In genomic region chr9:37806271-37806670, GRCh38 we compare ENCODE assay signal across 30 cellular contexts. TPM values are rescaled to one million over a fixed set of nuclear protein-coding genes. Genes with fewer than 3 reads are reported as not detected.
A peak's percentile ranks its signal among the peaks of the same experiment; 100 is the strongest.
DNase-seq lines count a peak whose midpoint lies in the region; ATAC-seq, FAIRE-seq and TF ChIP-seq lines count a peak whose summit lies in the region.
"Had no signal": no experiment of that assay in that cellular context is flagged by ENCODE, and none has a peak within 500 bp of the region (broad histone marks: within the 10 kb centered on the region; RNA-seq: fewer than 3 reads in every experiment).

No MANE protein-coding gene starts in this region.

- TF ChIP-seq RAD21 in HepG2 (CRISPR knock-in tag; IDR thresholded peaks at IDR 0.05) = no peak

- no peak overlapping the region for H3K4me2 ChIP-seq in HepG2 (ENCODE audit: low read depth, low read length)

- TF ChIP-seq CTCF in HepG2 (CRISPR knock-in tag; IDR thresholded peaks at IDR 0.05) (no peak), right lobe of liver (IDR thresholded peaks at IDR 0.05) (no peak), Panc1 (IDR thresholded peaks at IDR 0.05) (no peak), mucosa of descending colon (IDR thresholded peaks at IDR 0.05) (no peak), kidney (IDR thresholded peaks at IDR 0.05; ENCODE audit: borderline replicate concordance, extremely low read depth, insufficient read depth) (no peak), left ventricle myocardium inferior (IDR thresholded peaks at IDR 0.05; ENCODE audit: borderline replicate concordance) (no peak)

- H3K9me3 Mint-ChIP-seq in immature natural killer cell = no peaks in the 10 kb centered on the region
- H3K9me3 Mint-ChIP-seq: activated CD4-positive, alpha-beta memory T cell treated with anti-CD3 and anti-CD28 coated beads for 36 hours; activated naive CD8-positive, alpha-beta T cell treated with anti-CD3 and anti-CD28 coated beads, Interleukin-2, amount 50 U/mL, for 24 hours; CD4-positive, alpha-beta T cell had no signal

- peaks cover 0 to 4% of the 10 kb centered on the region in 2 experiments; a peak in 1 of 5 replicates for H3K36me3 ChIP-seq in HepG2 (replicated peaks in 1 of 2; ENCODE audit: control insufficient read depth in 1 of 2, insufficient read depth in 2 of 2, low read length in 2 of 2)
- H3K36me3 ChIP-seq in right lobe of liver = peaks cover 0 to 4% (median 0%) of the 10 kb centered on the region in 4 donors
- no peaks in the 10 kb centered on the region; the same call in 1 of the 2 replicates for H3K36me3 ChIP-seq in Panc1 (ENCODE audit: control insufficient read depth, insufficient read depth, low read length)
- no peaks in the 10 kb centered on the region for H3K36me3 ChIP-seq in mucosa of descending colon (ENCODE audit: low read depth)
- H3K36me3 ChIP-seq in kidney (ENCODE audit: control insufficient read depth in 1 of 2, insufficient read depth in 2 of 2, low read length in 2 of 2) = no peaks in the 10 kb centered on the region
- H3K36me3 ChIP-seq in left ventricle myocardium inferior = peaks cover 5% of the 10 kb centered on the region
- H3K36me3 ChIP-seq: colonic mucosa, prostate gland had no signal

- peaks cover 0 to 1% (median 0%) of the 10 kb centered on the region in 3 donors for H3K36me3 Mint-ChIP-seq in immature natural killer cell

- H3K4me3 Mint-ChIP-seq in immature natural killer cell = no peak overlapping the region
- H3K4me3 Mint-ChIP-seq: activated CD4-positive, alpha-beta memory T cell treated with anti-CD3 and anti-CD28 coated beads for 36 hours; activated naive CD8-positive, alpha-beta T cell treated with anti-CD3 and anti-CD28 coated beads, Interleukin-2, amount 50 U/mL, for 24 hours; CD4-positive, alpha-beta T cell had no signal

- TF ChIP-seq EP300 in HepG2 (IDR thresholded peaks at IDR 0.05; ENCODE audit: low read depth in 2 of 2, low read length in 2 of 2) (no peak), HepG2 (CRISPR knock-in tag; IDR thresholded peaks at IDR 0.05; ENCODE audit: borderline replicate concordance) (no peak)

- no TSS peak for BruUV-seq in HepG2 (replicated peaks; lab: Mats Ljungman, UMichigan)
- BruUV-seq in Panc1 (replicated peaks; lab: Mats Ljungman, UMichigan) = no TSS peak

- H4K20me1 ChIP-seq in HepG2 (ENCODE audit: insufficient read depth, low read length) = peaks cover 12% of the 10 kb centered on the region; the same call in 1 of the 2 replicates

- H3K4me3 ChIP-seq in HepG2 (replicated peaks in 1 of 3; ENCODE audit: insufficient read depth in 1 of 3, low read depth in 2 of 3, low read length in 3 of 3) (no peak overlapping the region), right lobe of liver (no peak overlapping the region), Panc1 (ENCODE audit: low read depth in 2 of 2, low read length in 2 of 2) (no peak overlapping the region), mucosa of descending colon (no peak overlapping the region), kidney (ENCODE audit: low read length in 2 of 2) (no peak overlapping the region), left ventricle myocardium inferior (no peak overlapping the region)
- H3K4me3 ChIP-seq: colonic mucosa, prostate gland, SK-N-MC, upper lobe of left lung had no signal

- H3K9ac ChIP-seq in HepG2 (ENCODE audit: insufficient read depth, low read depth, low read length) (no peak overlapping the region), kidney (ENCODE audit: low read length in 2 of 2) (no peak overlapping the region)

- intact Hi-C loops in HepG2 (cut with micrococcal nuclease; ENCODE audit: unreplicated experiment) = no loop called here
- intact Hi-C loops in right lobe of liver (cut with DNase I) = no loop called here
- intact Hi-C loops in Panc1 (cut with micrococcal nuclease; ENCODE audit: unreplicated experiment) = no loop called here
- intact Hi-C loops in mucosa of descending colon (cut with DNase I, micrococcal nuclease) = no loop called here
- intact Hi-C loops in kidney (cut with DNase I) = no loop called here
- intact Hi-C loops in left ventricle myocardium inferior (cut with micrococcal nuclease) = no loop called here

- peaks cover 38% of the 10 kb centered on the region for H3K79me2 ChIP-seq in HepG2 (ENCODE audit: insufficient read depth, low read length)

- peaks cover 0 to 3% (median 1%) of the 10 kb centered on the region in 3 donors for H3K27me3 Mint-ChIP-seq in immature natural killer cell (ENCODE audit: low read depth in 3 of 3)
- H3K27me3 Mint-ChIP-seq: activated CD4-positive, alpha-beta memory T cell treated with anti-CD3 and anti-CD28 coated beads for 36 hours; activated naive CD8-positive, alpha-beta T cell treated with anti-CD3 and anti-CD28 coated beads, Interleukin-2, amount 50 U/mL, for 24 hours; CD4-positive, alpha-beta T cell had no signal

- peak overlapping the region in 1 of 6 donors; percentile 13 for H3K27ac Mint-ChIP-seq in immature natural killer cell
- H3K27ac Mint-ChIP-seq: activated CD4-positive, alpha-beta memory T cell treated with anti-CD3 and anti-CD28 coated beads for 36 hours; activated naive CD8-positive, alpha-beta T cell treated with anti-CD3 and anti-CD28 coated beads, Interleukin-2, amount 50 U/mL, for 24 hours; CD4-positive, alpha-beta T cell had no signal

- in situ Hi-C loops in HepG2 (cut with HindIII; ENCODE audit: extremely low pct_ligation_motif_present, low pct_unique_long_range_greater_than_20kb) = no loop called here
- in situ Hi-C loops in Panc1 (cut with HindIII; ENCODE audit: low pct_unique_long_range_greater_than_20kb, low sequenced_read_pairs) = no loop called here

- H3K27me3 ChIP-seq in HepG2 (ENCODE audit: control insufficient read depth in 1 of 2, insufficient read depth in 2 of 2, low read length in 2 of 2) (no peaks in the 10 kb centered on the region), right lobe of liver (no peaks in the 10 kb centered on the region), Panc1 (ENCODE audit: control insufficient read depth, insufficient read depth, low read length) (no peaks in the 10 kb centered on the region), left ventricle myocardium inferior (ENCODE audit: low read depth) (no peaks in the 10 kb centered on the region)
- H3K27me3 ChIP-seq: colonic mucosa, upper lobe of left lung had no signal

- CTCF ChIA-PET in HepG2 (lab: Yijun Ruan, JAX; ENCODE audit: low intra/inter-chr PET ratio, low total read pairs) (no interaction called here), Panc1 (lab: Charles Lee) (interaction anchor here (0.6 kb wide), 1 partner anchor 9 kb away, joined by 3 read pairs; no protein-coding TSS in a partner anchor)

- TF ChIP-seq POLR2A in HepG2 (IDR thresholded peaks at IDR 0.05; ENCODE audit: insufficient read depth in 1 of 2, low read depth in 2 of 2, low read length in 2 of 2) (no peak), right lobe of liver (IDR thresholded peaks at IDR 0.05) (no peak)

- FAIRE-seq in HepG2 (lab: Jason Lieb, UNC) = no peak
- FAIRE-seq in kidney (lab: Jason Lieb, UNC) = no peak
- FAIRE-seq: astrocyte, D721Med, TTC549 had no signal

- peaks cover 29 to 60% of the 10 kb centered on the region in 2 donors for H3K4me1 Mint-ChIP-seq in immature natural killer cell

- DNase-seq in HepG2 (ENCODE audit: low spot score) = no peak
- DNase-seq in right lobe of liver = no peak
- no peak for DNase-seq in Panc1 (ENCODE audit: low read depth, low spot score)
- no peak for DNase-seq in mucosa of descending colon
- no peak for DNase-seq in kidney
- no peak for DNase-seq in NCI-H345 treated with DMSO at 0.1 percent for 48 hours (lab: John Stamatoyannopoulos, UW; ENCODE audit: unreplicated experiment)
- DNase-seq in immature natural killer cell = no peak
- DNase-seq in left ventricle myocardium inferior = no peak
- DNase-seq: activated CD4-positive, alpha-beta memory T cell treated with anti-CD3 and anti-CD28 coated beads for 36 hours; activated CD4-positive, CD25-positive, alpha-beta regulatory T cell treated with anti-CD3 and anti-CD28 coated beads, Interleukin-2, amount 50 U/mL, for 72 hours; activated naive CD4-positive, alpha-beta T cell; activated naive CD8-positive, alpha-beta T cell treated with anti-CD3 and anti-CD28 coated beads, Interleukin-2, amount 50 U/mL, for 24 hours; CD4-positive, alpha-beta T cell; colonic mucosa; effector CD4-positive, alpha-beta T cell; HCEC 1CT; hypothalamus; NCI-H1105; NCI-H2029; NCI-H510A treated with DMSO at 0.1 percent for 48 hours; NK-92 treated with Interleukin-12 subunit alpha and Interleukin-12 subunit beta, amount 100 ng/mL, for 24 hours; stimulated activated CD4-positive, alpha-beta T cell treated with anti-CD3 and anti-CD28 coated beads, Interleukin-4, amount 100 ng/mL, for 24 hours; substantia nigra; upper lobe of left lung had no signal

- peak; percentile 37; the same call in 1 of the 3 replicates for ATAC-seq in HepG2
- ATAC-seq in right lobe of liver = no peak
- peak; percentile 58; the same call in 1 of the 2 replicates for ATAC-seq in Panc1
- peak; percentile 22 for ATAC-seq in mucosa of descending colon
- ATAC-seq: activated naive CD8-positive, alpha-beta T cell treated with anti-CD3 and anti-CD28 coated beads, Interleukin-2, amount 50 U/mL, for 24 hours had no signal

- H3K4me1 ChIP-seq in HepG2 (ENCODE audit: insufficient read depth, low read length) = peaks cover 13% of the 10 kb centered on the region
- peaks cover 0 to 16% (median 6%) of the 10 kb centered on the region in 4 donors for H3K4me1 ChIP-seq in right lobe of liver
- H3K4me1 ChIP-seq in Panc1 (ENCODE audit: control insufficient read depth, insufficient read depth, low read length) = peaks cover 4% of the 10 kb centered on the region; the same call in 1 of the 2 replicates
- H3K4me1 ChIP-seq in mucosa of descending colon (ENCODE audit: low read depth) = peaks cover 12% of the 10 kb centered on the region
- peaks cover 0 to 12% of the 10 kb centered on the region in 2 donors for H3K4me1 ChIP-seq in kidney (ENCODE audit: control insufficient read depth in 1 of 2, insufficient read depth in 1 of 2, low read depth in 1 of 2, low read length in 2 of 2)
- H3K4me1 ChIP-seq in left ventricle myocardium inferior = peaks cover 42% of the 10 kb centered on the region

- POLR2A ChIA-PET in HepG2 (lab: Yijun Ruan, JAX) = no interaction called here
- POLR2A ChIA-PET in Panc1 (lab: Charles Lee) = no interaction called here

- H2AFZ ChIP-seq in HepG2 (ENCODE audit: low read length) = no peak overlapping the region

- H3K27ac ChIP-seq in HepG2 (ENCODE audit: extremely low read length, insufficient read depth, low read length) (no peak overlapping the region), right lobe of liver (no peak overlapping the region), Panc1 (ENCODE audit: low read length) (no peak overlapping the region), kidney (ENCODE audit: low read depth in 2 of 2, low read length in 2 of 2) (no peak overlapping the region), left ventricle myocardium inferior (replicated peaks) (no peak overlapping the region)
- H3K27ac ChIP-seq: colonic mucosa, epithelial cell of prostate, prostate gland, SK-N-MC, upper lobe of left lung had no signal

- no peaks in the 10 kb centered on the region for H3K9me3 ChIP-seq in HepG2 (ENCODE audit: low read length)
- H3K9me3 ChIP-seq in right lobe of liver = peaks cover 0 to 6% (median 0%) of the 10 kb centered on the region in 4 donors
- no peaks in the 10 kb centered on the region for H3K9me3 ChIP-seq in Panc1 (ENCODE audit: control insufficient read depth, insufficient read depth, low read depth, low read length)
- no peaks in the 10 kb centered on the region for H3K9me3 ChIP-seq in mucosa of descending colon
- H3K9me3 ChIP-seq in kidney (ENCODE audit: control insufficient read depth in 1 of 2, low read length in 2 of 2) = no peaks in the 10 kb centered on the region
- H3K9me3 ChIP-seq in left ventricle myocardium inferior (replicated peaks) = no peaks in the 10 kb centered on the region
- H3K9me3 ChIP-seq: colonic mucosa, prostate gland, upper lobe of left lung had no signal

- 83% methylated on average over 4 of the region's 4 CpGs for WGBS in HepG2 (ENCODE audit: low lambda C conversion rate)
- 41% methylated on average over 3 of the region's 4 CpGs for WGBS in right lobe of liver (ENCODE audit: insufficient coverage, low coverage, low lambda C conversion rate, missing lambda C conversion rate)

RNA-seq across cellular contexts. Expression of gene DCAF10, which starts 5.7 kb away (rescaled TPM):
- total RNA-seq in HepG2 (2016; rRNA removed; fragmentation: Illumina TruSeq; extraction: Trizol) (9.2 and 13.5 TPM in 2 replicates), right lobe of liver (10 to 100 TPM; 20.1 to 28.3 (median 23.1) TPM), Panc1 (2021; ENCODE audit: unreplicated experiment) (18.5 TPM), mucosa of descending colon (10 to 100 TPM; 18.5 to 37.8 (median 26.6) TPM), kidney (28.5 TPM), left ventricle myocardium inferior (20.8 TPM)
- 6.0 and 8.2 TPM in 2 replicates for total RNA-seq in HepG2 (2016; cell fraction: cytosol; rRNA removed; fragmentation: Illumina TruSeq; extraction: Trizol; ENCODE audit: low read depth)
- 10.4 and 11.0 TPM in 2 replicates for total RNA-seq in HepG2 (2016; cell fraction: insoluble cytoplasmic fraction; rRNA removed; fragmentation: Illumina TruSeq; extraction: Trizol)
- total RNA-seq in HepG2 (2016; cell fraction: membrane; rRNA removed; fragmentation: Illumina TruSeq; extraction: Trizol) = 16.1 and 19.8 TPM in 2 replicates
- total RNA-seq in HepG2 (2016; cell fraction: nucleus; rRNA removed; fragmentation: Illumina TruSeq; extraction: Trizol) = 7.2 and 8.2 TPM in 2 replicates
- polyA plus RNA-seq in HepG2 (2011; rRNA removed) (20.2 and 20.3 TPM in 2 replicates), kidney (ENCODE audit: insufficient read depth, low read depth, low replicate concordance) (10.6 TPM), immature natural killer cell (10 to 100 TPM; 16.2 to 31.0 (median 28.4) TPM)
- polyA plus RNA-seq in HepG2 (2011; cell fraction: cytosol; rRNA removed) = 11.6 and 13.6 TPM in 2 replicates
- 6.9 and 9.9 TPM in 2 replicates for polyA plus RNA-seq in HepG2 (2011; cell fraction: nucleus; rRNA removed)
- 15.4 and 17.6 TPM in 2 replicates for polyA plus RNA-seq in HepG2 (2012)
- polyA plus RNA-seq in HepG2 (2016; cell fraction: cytosol; fragmentation: Illumina TruSeq; extraction: Trizol; ENCODE audit: low read depth) = 9.8 and 10.5 TPM in 2 replicates
- polyA plus RNA-seq in HepG2 (2016; cell fraction: insoluble cytoplasmic fraction; fragmentation: Illumina TruSeq; extraction: Trizol; ENCODE audit: low read depth) = 11.4 and 13.3 TPM in 2 replicates
- polyA plus RNA-seq in HepG2 (2016; cell fraction: membrane; fragmentation: Illumina TruSeq; extraction: Trizol; ENCODE audit: low read depth) = 15.7 and 16.5 TPM in 2 replicates
- polyA plus RNA-seq in HepG2 (2016; cell fraction: nucleus; fragmentation: Illumina TruSeq; extraction: Trizol; ENCODE audit: insufficient read depth, low read depth) = 8.7 and 9.6 TPM in 2 replicates
- polyA minus RNA-seq in HepG2 (2011; rRNA and poly(A)+ RNA removed; ENCODE audit: low replicate concordance) = 36.6 and 47.8 TPM in 2 replicates
- polyA minus RNA-seq in HepG2 (2011; cell fraction: cytosol; rRNA and poly(A)+ RNA removed) = 16.3 and 18.7 TPM in 2 replicates
- polyA minus RNA-seq in HepG2 (2011; cell fraction: nucleus; rRNA and poly(A)+ RNA removed) = 19.4 and 21.5 TPM in 2 replicates
- 11.4 TPM for polyA plus RNA-seq in Panc1 (2012; ENCODE audit: insufficient read length)

RNA-seq across cellular contexts. Expression of gene EXOSC3, which starts 21.4 kb away (rescaled TPM):
- 68.7 and 98.1 TPM in 2 replicates for total RNA-seq in HepG2 (2016; rRNA removed; fragmentation: Illumina TruSeq; extraction: Trizol)
- 16.9 and 18.1 TPM in 2 replicates for total RNA-seq in HepG2 (2016; cell fraction: cytosol; rRNA removed; fragmentation: Illumina TruSeq; extraction: Trizol; ENCODE audit: low read depth)
- 74.8 and 108 TPM in 2 replicates for total RNA-seq in HepG2 (2016; cell fraction: insoluble cytoplasmic fraction; rRNA removed; fragmentation: Illumina TruSeq; extraction: Trizol)
- 26.9 and 30.0 TPM in 2 replicates for total RNA-seq in HepG2 (2016; cell fraction: membrane; rRNA removed; fragmentation: Illumina TruSeq; extraction: Trizol)
- total RNA-seq in HepG2 (2016; cell fraction: nucleus; rRNA removed; fragmentation: Illumina TruSeq; extraction: Trizol) = 36.8 and 38.1 TPM in 2 replicates
- 12.0 and 17.5 TPM in 2 replicates for polyA plus RNA-seq in HepG2 (2011; rRNA removed)
- polyA plus RNA-seq in HepG2 (2011; cell fraction: cytosol; rRNA removed) = 17.7 and 19.6 TPM in 2 replicates
- polyA plus RNA-seq in HepG2 (2011; cell fraction: nucleus; rRNA removed) = 19.9 and 35.1 TPM in 2 replicates
- polyA plus RNA-seq in HepG2 (2012) = 20.1 and 33.0 TPM in 2 replicates
- 18.6 and 21.1 TPM in 2 replicates for polyA plus RNA-seq in HepG2 (2016; cell fraction: cytosol; fragmentation: Illumina TruSeq; extraction: Trizol; ENCODE audit: low read depth)
- polyA plus RNA-seq in HepG2 (2016; cell fraction: insoluble cytoplasmic fraction; fragmentation: Illumina TruSeq; extraction: Trizol; ENCODE audit: low read depth) = 115 and 129 TPM in 2 replicates
- 21.5 and 24.3 TPM in 2 replicates for polyA plus RNA-seq in HepG2 (2016; cell fraction: membrane; fragmentation: Illumina TruSeq; extraction: Trizol; ENCODE audit: low read depth)
- polyA plus RNA-seq in HepG2 (2016; cell fraction: nucleus; fragmentation: Illumina TruSeq; extraction: Trizol; ENCODE audit: insufficient read depth, low read depth) = 42.9 and 51.0 TPM in 2 replicates
- polyA minus RNA-seq in HepG2 (2011; rRNA and poly(A)+ RNA removed; ENCODE audit: low replicate concordance) = 22.5 and 25.4 TPM in 2 replicates
- polyA minus RNA-seq in HepG2 (2011; cell fraction: cytosol; rRNA and poly(A)+ RNA removed) = 18.1 and 24.0 TPM in 2 replicates
- polyA minus RNA-seq in HepG2 (2011; cell fraction: nucleus; rRNA and poly(A)+ RNA removed) = 78.7 and 105 TPM in 2 replicates
- total RNA-seq in right lobe of liver = 10 to 100 TPM; 13.1 to 17.1 (median 14.7) TPM
- total RNA-seq in Panc1 (2021; ENCODE audit: unreplicated experiment) = 45.3 TPM
- 36.5 TPM for polyA plus RNA-seq in Panc1 (2012; ENCODE audit: insufficient read length)
- 10 to 100 TPM; 25.1 to 34.1 (median 32.2) TPM for total RNA-seq in mucosa of descending colon
- total RNA-seq in kidney = 32.3 TPM
- polyA plus RNA-seq in kidney (ENCODE audit: insufficient read depth, low read depth, low replicate concordance) = 31.6 TPM
- 10 to 100 TPM; 16.5 to 26.2 (median 22.5) TPM for polyA plus RNA-seq in immature natural killer cell
- 15.9 TPM for total RNA-seq in left ventricle myocardium inferior

RNA-seq across cellular contexts. Expression of gene TRMT10B, which starts 52.7 kb away (rescaled TPM):
- total RNA-seq in HepG2 (2016; rRNA removed; fragmentation: Illumina TruSeq; extraction: Trizol) (3.1 and 3.3 TPM in 2 replicates), right lobe of liver (1 to 10 TPM; 2.2 to 4.9 (median 3.3) TPM), Panc1 (2021; ENCODE audit: unreplicated experiment) (9.8 TPM), mucosa of descending colon (10 to 100 TPM in 2 of 3 donors, 1 to 10 TPM in 1; 7.2 to 14.8 (median 10.4) TPM), kidney (12.4 TPM), left ventricle myocardium inferior (4.5 TPM)
- 3.1 and 3.5 TPM in 2 replicates for total RNA-seq in HepG2 (2016; cell fraction: cytosol; rRNA removed; fragmentation: Illumina TruSeq; extraction: Trizol; ENCODE audit: low read depth)
- total RNA-seq in HepG2 (2016; cell fraction: insoluble cytoplasmic fraction; rRNA removed; fragmentation: Illumina TruSeq; extraction: Trizol) = 2.8 and 2.9 TPM in 2 replicates
- total RNA-seq in HepG2 (2016; cell fraction: membrane; rRNA removed; fragmentation: Illumina TruSeq; extraction: Trizol) = 2.1 and 2.3 TPM in 2 replicates
- 3.1 and 4.0 TPM in 2 replicates for total RNA-seq in HepG2 (2016; cell fraction: nucleus; rRNA removed; fragmentation: Illumina TruSeq; extraction: Trizol)
- polyA plus RNA-seq in HepG2 (2011; rRNA removed) (3.9 TPM in 2 replicates), kidney (ENCODE audit: insufficient read depth, low read depth, low replicate concordance) (5.2 TPM), immature natural killer cell (10 to 100 TPM in 1 of 3 donors, 1 to 10 TPM in 2; 7.8 to 11.9 (median 9.2) TPM)
- 1.6 and 2.4 TPM in 2 replicates for polyA plus RNA-seq in HepG2 (2011; cell fraction: cytosol; rRNA removed)
- polyA plus RNA-seq in HepG2 (2011; cell fraction: nucleus; rRNA removed) = 3.8 and 5.7 TPM in 2 replicates
- polyA plus RNA-seq in HepG2 (2012) = 3.7 and 4.8 TPM in 2 replicates
- polyA plus RNA-seq in HepG2 (2016; cell fraction: cytosol; fragmentation: Illumina TruSeq; extraction: Trizol; ENCODE audit: low read depth) = 1.0 and 1.2 TPM in 2 replicates
- 4.5 TPM in 2 replicates for polyA plus RNA-seq in HepG2 (2016; cell fraction: insoluble cytoplasmic fraction; fragmentation: Illumina TruSeq; extraction: Trizol; ENCODE audit: low read depth)
- polyA plus RNA-seq in HepG2 (2016; cell fraction: membrane; fragmentation: Illumina TruSeq; extraction: Trizol; ENCODE audit: low read depth) = 1.7 and 1.9 TPM in 2 replicates
- polyA plus RNA-seq in HepG2 (2016; cell fraction: nucleus; fragmentation: Illumina TruSeq; extraction: Trizol; ENCODE audit: insufficient read depth, low read depth) = 7.2 and 8.2 TPM in 2 replicates
- 2.0 and 3.6 TPM in 2 replicates for polyA minus RNA-seq in HepG2 (2011; rRNA and poly(A)+ RNA removed; ENCODE audit: low replicate concordance)
- 1.7 and 2.2 TPM in 2 replicates for polyA minus RNA-seq in HepG2 (2011; cell fraction: cytosol; rRNA and poly(A)+ RNA removed)
- 7.2 and 10.3 TPM in 2 replicates for polyA minus RNA-seq in HepG2 (2011; cell fraction: nucleus; rRNA and poly(A)+ RNA removed)
- polyA plus RNA-seq in Panc1 (2012; ENCODE audit: insufficient read length) = 6.9 TPM

Comparison
In these comparisons a context has a peak if more than half of its experiments do, and no peak if none do; other contexts are left out.
1. ATAC-seq: peak in HepG2 (single experiment), Panc1 (single experiment) and mucosa of descending colon (single experiment); none in right lobe of liver (0 of 4).